Comparison of ENCODE assay signal across 1 cellular context in the genomic region with DNA sequence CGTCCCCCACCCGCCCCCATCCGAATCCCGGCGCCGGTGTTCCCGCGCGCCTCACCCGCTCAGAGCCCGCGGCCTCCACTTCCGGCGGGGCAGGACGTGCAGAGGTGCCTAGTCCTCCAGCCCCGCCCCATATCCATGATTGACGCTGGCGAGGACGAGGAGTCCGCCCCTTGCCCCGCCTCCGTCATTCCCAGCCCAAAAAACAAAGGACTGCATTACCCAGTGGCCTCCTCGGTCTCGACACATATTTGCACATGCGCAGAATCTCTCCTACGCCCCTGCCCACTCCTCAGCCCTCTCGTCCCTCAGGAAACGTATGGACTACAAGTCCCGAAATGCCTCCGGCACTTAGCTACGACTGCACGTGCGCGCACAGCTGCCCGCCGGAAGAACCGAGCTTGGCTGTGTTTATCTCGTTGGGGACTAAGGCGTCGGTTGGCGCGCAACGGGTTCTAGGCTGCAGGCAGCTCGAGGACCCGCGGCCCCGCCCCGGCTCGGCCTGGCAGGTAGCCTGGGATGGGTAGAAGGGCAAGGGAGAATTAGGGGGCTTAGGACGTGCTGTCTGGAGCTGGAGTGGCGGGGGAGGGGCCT.
TF ChIP-seq lines count a peak whose summit lies in the region.

A gene with protein sequence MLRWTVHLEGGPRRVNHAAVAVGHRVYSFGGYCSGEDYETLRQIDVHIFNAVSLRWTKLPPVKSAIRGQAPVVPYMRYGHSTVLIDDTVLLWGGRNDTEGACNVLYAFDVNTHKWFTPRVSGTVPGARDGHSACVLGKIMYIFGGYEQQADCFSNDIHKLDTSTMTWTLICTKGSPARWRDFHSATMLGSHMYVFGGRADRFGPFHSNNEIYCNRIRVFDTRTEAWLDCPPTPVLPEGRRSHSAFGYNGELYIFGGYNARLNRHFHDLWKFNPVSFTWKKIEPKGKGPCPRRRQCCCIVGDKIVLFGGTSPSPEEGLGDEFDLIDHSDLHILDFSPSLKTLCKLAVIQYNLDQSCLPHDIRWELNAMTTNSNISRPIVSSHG (plus strand): TSS at position 407 of the 591 bp plus-strand sequence. CDS start 2,944 bp downstream, outside the sequence.
A gene (minus strand): TSS at position 104 of the 591 bp plus-strand sequence. CDS start 133 bp downstream, outside the sequence.

TF ChIP-seq in K562, 482 proteins besides CTCF, POLR2A, EP300 and RAD21 (continued from another document and continues in another):
- TF ChIP-seq, protein P1, sequence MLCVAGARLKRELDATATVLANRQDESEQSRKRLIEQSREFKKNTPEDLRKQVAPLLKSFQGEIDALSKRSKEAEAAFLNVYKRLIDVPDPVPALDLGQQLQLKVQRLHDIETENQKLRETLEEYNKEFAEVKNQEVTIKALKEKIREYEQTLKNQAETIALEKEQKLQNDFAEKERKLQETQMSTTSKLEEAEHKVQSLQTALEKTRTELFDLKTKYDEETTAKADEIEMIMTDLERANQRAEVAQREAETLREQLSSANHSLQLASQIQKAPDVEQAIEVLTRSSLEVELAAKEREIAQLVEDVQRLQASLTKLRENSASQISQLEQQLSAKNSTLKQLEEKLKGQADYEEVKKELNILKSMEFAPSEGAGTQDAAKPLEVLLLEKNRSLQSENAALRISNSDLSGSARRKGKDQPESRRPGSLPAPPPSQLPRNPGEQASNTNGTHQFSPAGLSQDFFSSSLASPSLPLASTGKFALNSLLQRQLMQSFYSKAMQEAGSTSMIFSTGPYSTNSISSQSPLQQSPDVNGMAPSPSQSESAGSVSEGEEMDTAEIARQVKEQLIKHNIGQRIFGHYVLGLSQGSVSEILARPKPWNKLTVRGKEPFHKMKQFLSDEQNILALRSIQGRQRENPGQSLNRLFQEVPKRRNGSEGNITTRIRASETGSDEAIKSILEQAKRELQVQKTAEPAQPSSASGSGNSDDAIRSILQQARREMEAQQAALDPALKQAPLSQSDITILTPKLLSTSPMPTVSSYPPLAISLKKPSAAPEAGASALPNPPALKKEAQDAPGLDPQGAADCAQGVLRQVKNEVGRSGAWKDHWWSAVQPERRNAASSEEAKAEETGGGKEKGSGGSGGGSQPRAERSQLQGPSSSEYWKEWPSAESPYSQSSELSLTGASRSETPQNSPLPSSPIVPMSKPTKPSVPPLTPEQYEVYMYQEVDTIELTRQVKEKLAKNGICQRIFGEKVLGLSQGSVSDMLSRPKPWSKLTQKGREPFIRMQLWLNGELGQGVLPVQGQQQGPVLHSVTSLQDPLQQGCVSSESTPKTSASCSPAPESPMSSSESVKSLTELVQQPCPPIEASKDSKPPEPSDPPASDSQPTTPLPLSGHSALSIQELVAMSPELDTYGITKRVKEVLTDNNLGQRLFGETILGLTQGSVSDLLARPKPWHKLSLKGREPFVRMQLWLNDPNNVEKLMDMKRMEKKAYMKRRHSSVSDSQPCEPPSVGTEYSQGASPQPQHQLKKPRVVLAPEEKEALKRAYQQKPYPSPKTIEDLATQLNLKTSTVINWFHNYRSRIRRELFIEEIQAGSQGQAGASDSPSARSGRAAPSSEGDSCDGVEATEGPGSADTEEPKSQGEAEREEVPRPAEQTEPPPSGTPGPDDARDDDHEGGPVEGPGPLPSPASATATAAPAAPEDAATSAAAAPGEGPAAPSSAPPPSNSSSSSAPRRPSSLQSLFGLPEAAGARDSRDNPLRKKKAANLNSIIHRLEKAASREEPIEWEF (CRISPR knock-in tag; IDR thresholded peaks at IDR 0.05): no peak
- TF ChIP-seq, protein P2, sequence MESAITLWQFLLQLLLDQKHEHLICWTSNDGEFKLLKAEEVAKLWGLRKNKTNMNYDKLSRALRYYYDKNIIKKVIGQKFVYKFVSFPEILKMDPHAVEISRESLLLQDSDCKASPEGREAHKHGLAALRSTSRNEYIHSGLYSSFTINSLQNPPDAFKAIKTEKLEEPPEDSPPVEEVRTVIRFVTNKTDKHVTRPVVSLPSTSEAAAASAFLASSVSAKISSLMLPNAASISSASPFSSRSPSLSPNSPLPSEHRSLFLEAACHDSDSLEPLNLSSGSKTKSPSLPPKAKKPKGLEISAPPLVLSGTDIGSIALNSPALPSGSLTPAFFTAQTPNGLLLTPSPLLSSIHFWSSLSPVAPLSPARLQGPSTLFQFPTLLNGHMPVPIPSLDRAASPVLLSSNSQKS (CRISPR knock-in tag; IDR thresholded peaks at IDR 0.05): no peak
- TF ChIP-seq, protein P3, sequence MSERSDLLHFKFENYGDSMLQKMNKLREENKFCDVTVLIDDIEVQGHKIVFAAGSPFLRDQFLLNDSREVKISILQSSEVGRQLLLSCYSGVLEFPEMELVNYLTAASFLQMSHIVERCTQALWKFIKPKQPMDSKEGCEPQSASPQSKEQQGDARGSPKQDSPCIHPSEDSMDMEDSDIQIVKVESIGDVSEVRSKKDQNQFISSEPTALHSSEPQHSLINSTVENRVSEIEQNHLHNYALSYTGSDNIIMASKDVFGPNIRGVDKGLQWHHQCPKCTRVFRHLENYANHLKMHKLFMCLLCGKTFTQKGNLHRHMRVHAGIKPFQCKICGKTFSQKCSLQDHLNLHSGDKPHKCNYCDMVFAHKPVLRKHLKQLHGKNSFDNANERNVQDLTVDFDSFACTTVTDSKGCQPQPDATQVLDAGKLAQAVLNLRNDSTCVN (CRISPR knock-in tag; IDR thresholded peaks at IDR 0.05): no peak
- TF ChIP-seq, protein P4, sequence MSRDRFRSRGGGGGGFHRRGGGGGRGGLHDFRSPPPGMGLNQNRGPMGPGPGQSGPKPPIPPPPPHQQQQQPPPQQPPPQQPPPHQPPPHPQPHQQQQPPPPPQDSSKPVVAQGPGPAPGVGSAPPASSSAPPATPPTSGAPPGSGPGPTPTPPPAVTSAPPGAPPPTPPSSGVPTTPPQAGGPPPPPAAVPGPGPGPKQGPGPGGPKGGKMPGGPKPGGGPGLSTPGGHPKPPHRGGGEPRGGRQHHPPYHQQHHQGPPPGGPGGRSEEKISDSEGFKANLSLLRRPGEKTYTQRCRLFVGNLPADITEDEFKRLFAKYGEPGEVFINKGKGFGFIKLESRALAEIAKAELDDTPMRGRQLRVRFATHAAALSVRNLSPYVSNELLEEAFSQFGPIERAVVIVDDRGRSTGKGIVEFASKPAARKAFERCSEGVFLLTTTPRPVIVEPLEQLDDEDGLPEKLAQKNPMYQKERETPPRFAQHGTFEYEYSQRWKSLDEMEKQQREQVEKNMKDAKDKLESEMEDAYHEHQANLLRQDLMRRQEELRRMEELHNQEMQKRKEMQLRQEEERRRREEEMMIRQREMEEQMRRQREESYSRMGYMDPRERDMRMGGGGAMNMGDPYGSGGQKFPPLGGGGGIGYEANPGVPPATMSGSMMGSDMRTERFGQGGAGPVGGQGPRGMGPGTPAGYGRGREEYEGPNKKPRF (IDR thresholded peaks at IDR 0.05; ENCODE audit: low read depth, low read length): no peak
- no peak; the same call in 1 of the 2 replicates for TF ChIP-seq MTA1 (IDR thresholded peaks at IDR 0.05; ENCODE audit: borderline replicate concordance)
- TF ChIP-seq FOXP1 (CRISPR knock-in tag; IDR thresholded peaks at IDR 0.05): peak; percentile 93; the same call in 1 of the 2 replicates
- TF ChIP-seq, protein P5, sequence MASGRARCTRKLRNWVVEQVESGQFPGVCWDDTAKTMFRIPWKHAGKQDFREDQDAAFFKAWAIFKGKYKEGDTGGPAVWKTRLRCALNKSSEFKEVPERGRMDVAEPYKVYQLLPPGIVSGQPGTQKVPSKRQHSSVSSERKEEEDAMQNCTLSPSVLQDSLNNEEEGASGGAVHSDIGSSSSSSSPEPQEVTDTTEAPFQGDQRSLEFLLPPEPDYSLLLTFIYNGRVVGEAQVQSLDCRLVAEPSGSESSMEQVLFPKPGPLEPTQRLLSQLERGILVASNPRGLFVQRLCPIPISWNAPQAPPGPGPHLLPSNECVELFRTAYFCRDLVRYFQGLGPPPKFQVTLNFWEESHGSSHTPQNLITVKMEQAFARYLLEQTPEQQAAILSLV (tag; IDR thresholded peaks at IDR 0.05): no peak
- TF ChIP-seq ADNP (tag; IDR thresholded peaks at IDR 0.05): no peak
- TF ChIP-seq EZH2 (IDR thresholded peaks at IDR 0.05; ENCODE audit: borderline replicate concordance, low read depth, low read length): no peak
- TF ChIP-seq, protein P6, sequence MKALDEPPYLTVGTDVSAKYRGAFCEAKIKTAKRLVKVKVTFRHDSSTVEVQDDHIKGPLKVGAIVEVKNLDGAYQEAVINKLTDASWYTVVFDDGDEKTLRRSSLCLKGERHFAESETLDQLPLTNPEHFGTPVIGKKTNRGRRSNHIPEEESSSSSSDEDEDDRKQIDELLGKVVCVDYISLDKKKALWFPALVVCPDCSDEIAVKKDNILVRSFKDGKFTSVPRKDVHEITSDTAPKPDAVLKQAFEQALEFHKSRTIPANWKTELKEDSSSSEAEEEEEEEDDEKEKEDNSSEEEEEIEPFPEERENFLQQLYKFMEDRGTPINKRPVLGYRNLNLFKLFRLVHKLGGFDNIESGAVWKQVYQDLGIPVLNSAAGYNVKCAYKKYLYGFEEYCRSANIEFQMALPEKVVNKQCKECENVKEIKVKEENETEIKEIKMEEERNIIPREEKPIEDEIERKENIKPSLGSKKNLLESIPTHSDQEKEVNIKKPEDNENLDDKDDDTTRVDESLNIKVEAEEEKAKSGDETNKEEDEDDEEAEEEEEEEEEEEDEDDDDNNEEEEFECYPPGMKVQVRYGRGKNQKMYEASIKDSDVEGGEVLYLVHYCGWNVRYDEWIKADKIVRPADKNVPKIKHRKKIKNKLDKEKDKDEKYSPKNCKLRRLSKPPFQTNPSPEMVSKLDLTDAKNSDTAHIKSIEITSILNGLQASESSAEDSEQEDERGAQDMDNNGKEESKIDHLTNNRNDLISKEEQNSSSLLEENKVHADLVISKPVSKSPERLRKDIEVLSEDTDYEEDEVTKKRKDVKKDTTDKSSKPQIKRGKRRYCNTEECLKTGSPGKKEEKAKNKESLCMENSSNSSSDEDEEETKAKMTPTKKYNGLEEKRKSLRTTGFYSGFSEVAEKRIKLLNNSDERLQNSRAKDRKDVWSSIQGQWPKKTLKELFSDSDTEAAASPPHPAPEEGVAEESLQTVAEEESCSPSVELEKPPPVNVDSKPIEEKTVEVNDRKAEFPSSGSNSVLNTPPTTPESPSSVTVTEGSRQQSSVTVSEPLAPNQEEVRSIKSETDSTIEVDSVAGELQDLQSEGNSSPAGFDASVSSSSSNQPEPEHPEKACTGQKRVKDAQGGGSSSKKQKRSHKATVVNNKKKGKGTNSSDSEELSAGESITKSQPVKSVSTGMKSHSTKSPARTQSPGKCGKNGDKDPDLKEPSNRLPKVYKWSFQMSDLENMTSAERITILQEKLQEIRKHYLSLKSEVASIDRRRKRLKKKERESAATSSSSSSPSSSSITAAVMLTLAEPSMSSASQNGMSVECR (CRISPR knock-in tag; IDR thresholded peaks at IDR 0.05): peak; percentile 99
- TF ChIP-seq, protein P7, sequence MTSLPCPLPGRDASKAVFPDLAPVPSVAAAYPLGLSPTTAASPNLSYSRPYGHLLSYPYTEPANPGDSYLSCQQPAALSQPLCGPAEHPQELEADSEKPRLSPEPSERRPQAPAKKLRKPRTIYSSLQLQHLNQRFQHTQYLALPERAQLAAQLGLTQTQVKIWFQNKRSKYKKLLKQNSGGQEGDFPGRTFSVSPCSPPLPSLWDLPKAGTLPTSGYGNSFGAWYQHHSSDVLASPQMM (CRISPR knock-in tag; IDR thresholded peaks at IDR 0.05): no peak
- peak; percentile 55; the same call in 1 of the 2 replicates for TF ChIP-seq FOXJ2 (tag; IDR thresholded peaks at IDR 0.05)
- no peak for TF ChIP-seq PTBP1 (IDR thresholded peaks at IDR 0.05; ENCODE audit: low read depth, low read length)
- TF ChIP-seq, protein P8, sequence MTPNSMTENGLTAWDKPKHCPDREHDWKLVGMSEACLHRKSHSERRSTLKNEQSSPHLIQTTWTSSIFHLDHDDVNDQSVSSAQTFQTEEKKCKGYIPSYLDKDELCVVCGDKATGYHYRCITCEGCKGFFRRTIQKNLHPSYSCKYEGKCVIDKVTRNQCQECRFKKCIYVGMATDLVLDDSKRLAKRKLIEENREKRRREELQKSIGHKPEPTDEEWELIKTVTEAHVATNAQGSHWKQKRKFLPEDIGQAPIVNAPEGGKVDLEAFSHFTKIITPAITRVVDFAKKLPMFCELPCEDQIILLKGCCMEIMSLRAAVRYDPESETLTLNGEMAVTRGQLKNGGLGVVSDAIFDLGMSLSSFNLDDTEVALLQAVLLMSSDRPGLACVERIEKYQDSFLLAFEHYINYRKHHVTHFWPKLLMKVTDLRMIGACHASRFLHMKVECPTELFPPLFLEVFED (CRISPR knock-in tag; conservative IDR thresholded peaks at IDR 0.05): no peak
- TF ChIP-seq SMAD2 (IDR thresholded peaks at IDR 0.05; ENCODE audit: low read depth, low read length): no peak
- TF ChIP-seq, protein P9, sequence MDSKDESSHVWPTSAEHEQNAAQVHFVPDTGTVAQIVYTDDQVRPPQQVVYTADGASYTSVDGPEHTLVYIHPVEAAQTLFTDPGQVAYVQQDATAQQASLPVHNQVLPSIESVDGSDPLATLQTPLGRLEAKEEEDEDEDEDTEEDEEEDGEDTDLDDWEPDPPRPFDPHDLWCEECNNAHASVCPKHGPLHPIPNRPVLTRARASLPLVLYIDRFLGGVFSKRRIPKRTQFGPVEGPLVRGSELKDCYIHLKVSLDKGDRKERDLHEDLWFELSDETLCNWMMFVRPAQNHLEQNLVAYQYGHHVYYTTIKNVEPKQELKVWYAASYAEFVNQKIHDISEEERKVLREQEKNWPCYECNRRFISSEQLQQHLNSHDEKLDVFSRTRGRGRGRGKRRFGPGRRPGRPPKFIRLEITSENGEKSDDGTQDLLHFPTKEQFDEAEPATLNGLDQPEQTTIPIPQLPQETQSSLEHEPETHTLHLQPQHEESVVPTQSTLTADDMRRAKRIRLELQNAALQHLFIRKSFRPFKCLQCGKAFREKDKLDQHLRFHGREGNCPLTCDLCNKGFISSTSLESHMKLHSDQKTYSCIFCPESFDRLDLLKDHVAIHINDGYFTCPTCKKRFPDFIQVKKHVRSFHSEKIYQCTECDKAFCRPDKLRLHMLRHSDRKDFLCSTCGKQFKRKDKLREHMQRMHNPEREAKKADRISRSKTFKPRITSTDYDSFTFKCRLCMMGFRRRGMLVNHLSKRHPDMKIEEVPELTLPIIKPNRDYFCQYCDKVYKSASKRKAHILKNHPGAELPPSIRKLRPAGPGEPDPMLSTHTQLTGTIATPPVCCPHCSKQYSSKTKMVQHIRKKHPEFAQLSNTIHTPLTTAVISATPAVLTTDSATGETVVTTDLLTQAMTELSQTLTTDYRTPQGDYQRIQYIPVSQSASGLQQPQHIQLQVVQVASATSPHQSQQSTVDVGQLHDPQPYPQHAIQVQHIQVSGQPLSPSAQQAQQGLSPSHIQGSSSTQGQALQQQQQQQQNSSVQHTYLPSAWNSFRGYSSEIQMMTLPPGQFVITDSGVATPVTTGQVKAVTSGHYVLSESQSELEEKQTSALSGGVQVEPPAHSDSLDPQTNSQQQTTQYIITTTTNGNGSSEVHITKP (IDR thresholded peaks at IDR 0.05; ENCODE audit: partially characterized antibody): no peak
- TF ChIP-seq, protein P10, sequence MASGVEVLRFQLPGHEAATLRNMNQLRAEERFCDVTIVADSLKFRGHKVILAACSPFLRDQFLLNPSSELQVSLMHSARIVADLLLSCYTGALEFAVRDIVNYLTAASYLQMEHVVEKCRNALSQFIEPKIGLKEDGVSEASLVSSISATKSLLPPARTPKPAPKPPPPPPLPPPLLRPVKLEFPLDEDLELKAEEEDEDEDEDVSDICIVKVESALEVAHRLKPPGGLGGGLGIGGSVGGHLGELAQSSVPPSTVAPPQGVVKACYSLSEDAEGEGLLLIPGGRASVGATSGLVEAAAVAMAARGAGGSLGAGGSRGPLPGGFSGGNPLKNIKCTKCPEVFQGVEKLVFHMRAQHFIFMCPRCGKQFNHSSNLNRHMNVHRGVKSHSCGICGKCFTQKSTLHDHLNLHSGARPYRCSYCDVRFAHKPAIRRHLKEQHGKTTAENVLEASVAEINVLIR (CRISPR knock-in tag; IDR thresholded peaks at IDR 0.05): peak; percentile 67
- no peak for TF ChIP-seq ZNF12 (CRISPR knock-in tag; IDR thresholded peaks at IDR 0.05)
- no peak for TF ChIP-seq ZNF589 (CRISPR knock-in tag; IDR thresholded peaks at IDR 0.05; ENCODE audit: low read depth)
- TF ChIP-seq ZBTB17 (CRISPR knock-in tag; IDR thresholded peaks at IDR 0.05): no peak
- no peak for TF ChIP-seq HDAC6 (IDR thresholded peaks at IDR 0.05; ENCODE audit: low read depth, low read length)
- TF ChIP-seq STAG1 (CRISPR knock-in tag; IDR thresholded peaks at IDR 0.05; ENCODE audit: borderline replicate concordance): no peak
- TF ChIP-seq ZSCAN29 (IDR thresholded peaks at IDR 0.05): no peak
- no peak for TF ChIP-seq GTF2A2 (tag; IDR thresholded peaks at IDR 0.05)
- TF ChIP-seq HDAC8 (tag; IDR thresholded peaks at IDR 0.05): no peak
- TF ChIP-seq RBM25 (IDR thresholded peaks at IDR 0.05; ENCODE audit: low read depth, low read length, severe bottlenecking): no peak
